ENCODE assay signal across 8 cellular contexts in the genomic region with DNA sequence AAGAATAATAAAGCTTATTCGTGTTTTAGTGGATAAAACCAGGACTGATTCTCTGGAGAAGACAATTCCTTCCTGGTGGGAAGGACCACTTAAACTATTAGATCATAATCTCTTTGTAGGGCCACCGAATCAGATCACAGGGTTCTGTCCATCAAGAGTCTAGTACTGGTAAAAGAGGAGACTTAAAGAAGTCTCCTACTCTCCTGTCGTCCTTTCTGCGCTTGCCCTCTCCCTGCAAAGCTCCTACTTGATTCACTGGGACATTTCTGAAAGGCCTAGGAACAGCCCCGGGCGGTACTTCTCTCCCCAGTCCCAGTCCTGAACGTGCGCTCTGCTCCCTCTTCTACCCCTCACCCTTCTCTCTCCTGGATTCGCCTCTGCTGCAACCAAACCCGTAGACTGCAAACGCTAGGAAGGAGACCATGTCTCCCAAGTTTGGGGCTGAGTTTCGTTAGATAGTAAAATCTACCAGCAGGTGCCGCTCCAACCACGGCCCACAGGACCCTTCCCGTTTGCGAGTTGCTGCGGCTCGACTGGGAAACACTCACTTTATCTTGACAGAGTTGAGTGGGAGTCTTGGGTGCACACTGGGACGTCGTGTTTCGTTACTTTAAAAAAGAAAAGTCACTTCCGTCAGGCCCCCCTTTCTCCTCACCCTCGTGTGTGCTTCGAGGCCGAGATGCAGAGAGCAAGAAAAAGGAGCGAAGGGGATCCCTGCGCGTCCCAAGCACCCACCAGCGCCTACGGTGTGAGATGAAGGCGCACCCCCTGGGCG. TPM values are rescaled to one million over a fixed set of nuclear protein-coding genes. Genes with fewer than 3 reads are reported as not detected.
A peak's percentile ranks its signal among the peaks of the same experiment; 100 is the strongest.
DNase-seq lines count a peak whose midpoint lies in the region; ATAC-seq and TF ChIP-seq lines count a peak whose summit lies in the region.

No MANE protein-coding gene starts in this region.

- peaks cover 3% of the 10 kb centered on the region for H3K9me3 Mint-ChIP-seq in nephron

- DNase-seq in BJ (ENCODE audit: low read depth) (no peak), HK-2 (ENCODE audit: unreplicated experiment) (peak; percentile 43), NOMO-1 treated with dmso at 0.1 percent for 144 hours (lab: John Stamatoyannopoulos, UW; ENCODE audit: unreplicated experiment) (peak; percentile 70), activated T-cell treated with anti-CD3 and anti-CD28 coated beads for 4 hours (peak; percentile 61), fibroblast of mammary gland (ENCODE audit: low read depth) (peak; percentile 43), NCI-H446 treated with DMSO at 0.1 percent for 48 hours (lab: John Stamatoyannopoulos, UW) (no peak)
- peak; percentile 76 for DNase-seq in stimulated activated naive CD8-positive, alpha-beta T cell treated with anti-CD3 and anti-CD28 coated beads, Interleukin-15, Interleukin-2, amounts not matched to agents 100 U/mL and 50 U/mL, for 24 hours

- H3K27ac Mint-ChIP-seq in nephron: no peak overlapping the region

- no peak overlapping the region for H3K4me3 ChIP-seq in BJ (ENCODE audit: low read depth, low read length)
- no peak overlapping the region for H3K4me3 ChIP-seq in fibroblast of mammary gland (ENCODE audit: control insufficient read depth, low read depth, low read length)

- POLR2A ChIA-PET in BJ (lab: Charles Lee): no interaction called here

- TF ChIP-seq CTCF in BJ (IDR thresholded peaks at IDR 0.05; ENCODE audit: insufficient read depth, low read depth, low read length) (peak; percentile 66), fibroblast of mammary gland (conservative IDR thresholded peaks at IDR 0.05; ENCODE audit: control insufficient read depth, insufficient read depth, low read depth, low read length) (peak; percentile 58), nephron (IDR thresholded peaks at IDR 0.05; ENCODE audit: unreplicated experiment in 3 of 3) (peak; percentile 64 to 69 (median 68))

- peak; percentile 83 for ATAC-seq in stimulated activated naive CD8-positive, alpha-beta T cell treated with anti-CD3 and anti-CD28 coated beads, Interleukin-15, Interleukin-2, amounts not matched to agents 100 U/mL and 50 U/mL, for 24 hours

- peaks cover 18% of the 10 kb centered on the region for H3K4me1 Mint-ChIP-seq in nephron

- H3K36me3 ChIP-seq in BJ (ENCODE audit: control insufficient read depth, insufficient read depth, low read length): no peaks in the 10 kb centered on the region

- CTCF ChIA-PET in BJ (lab: Yijun Ruan, JAX): interaction anchor here (0.8 to 1.6 kb wide), 10 partner anchors 8 to 486 kb away, joined by 3 to 4 read pairs (median 4); no protein-coding TSS in a partner anchor

- no peaks in the 10 kb centered on the region for H3K36me3 Mint-ChIP-seq in nephron (ENCODE audit: low read depth)

- peak overlapping the region; percentile 78 to 81 (median 78) for H3K4me3 Mint-ChIP-seq in nephron

- H3K27me3 ChIP-seq in BJ (ENCODE audit: control insufficient read depth, insufficient read depth, low read length): peaks cover 24% of the 10 kb centered on the region

- H3K27me3 Mint-ChIP-seq in nephron (ENCODE audit: low read depth): peaks cover 89% of the 10 kb centered on the region

RNA-seq across cellular contexts. Expression of a gene that starts 1.0 kb away (rescaled TPM):
- polyA plus RNA-seq in BJ (2011; rRNA removed): not detected in 2 replicates
- polyA minus RNA-seq in BJ (2011; rRNA and poly(A)+ RNA removed): not detected in 2 replicates

RNA-seq across cellular contexts. Expression of a gene that starts 21.5 kb away (rescaled TPM):
- polyA plus RNA-seq in BJ (2011; rRNA removed): not detected in 2 replicates
- 0.05 TPM in 1 of 2 replicates, not detected in the other for polyA minus RNA-seq in BJ (2011; rRNA and poly(A)+ RNA removed)

RNA-seq across cellular contexts. Expression of a gene that starts 30.9 kb away (rescaled TPM):
- polyA plus RNA-seq in BJ (2011; rRNA removed): not detected in 2 replicates
- not detected in 2 replicates for polyA minus RNA-seq in BJ (2011; rRNA and poly(A)+ RNA removed)

RNA-seq across cellular contexts. Expression of a gene that starts 46.1 kb away (rescaled TPM):
- polyA plus RNA-seq in BJ (2011; rRNA removed): not detected in 2 replicates
- not detected in 2 replicates for polyA minus RNA-seq in BJ (2011; rRNA and poly(A)+ RNA removed)

Comparison
In these comparisons a context has a peak if more than half of its experiments do, and no peak if none do; other contexts are left out.
1. DNase-seq: peak in HK-2 (single experiment), NOMO-1 treated with dmso at 0.1 percent for 144 hours (single experiment), activated T-cell treated with anti-CD3 and anti-CD28 coated beads for 4 hours (single experiment), fibroblast of mammary gland (single experiment) and stimulated activated naive CD8-positive, alpha-beta T cell treated with anti-CD3 and anti-CD28 coated beads, Interleukin-15, Interleukin-2, amounts not matched to agents 100 U/mL and 50 U/mL, for 24 hours (single experiment); none in BJ (single experiment) and NCI-H446 treated with DMSO at 0.1 percent for 48 hours (single experiment).
2. Peak in every context shown above with its lines, with median percentiles within 50 percentile points of each other: CTCF ChIP-seq.